Comparison of ENCODE assay signal across 1 cellular context in genomic region chr6:3455490-3456394, GRCh38.
TF ChIP-seq lines count a peak whose summit lies in the region.

No MANE protein-coding gene starts in this region.

TF ChIP-seq in WTC11, 78 proteins besides CTCF, POLR2A, EP300 and RAD21 (continued from another document):
- TF ChIP-seq SP1 (CRISPR knock-in tag; conservative IDR thresholded peaks at IDR 0.05) (0 out of 2 replicates have a peak, but pooled peaks have one; percentile 17), ZNF671 (CRISPR knock-in tag; IDR thresholded peaks at IDR 0.05) (no peak), CREM (CRISPR knock-in tag; IDR thresholded peaks at IDR 0.05) (no peak), ZSCAN18 (CRISPR knock-in tag; IDR thresholded peaks at IDR 0.05) (no peak), IRF2 (CRISPR knock-in tag; IDR thresholded peaks at IDR 0.05; ENCODE audit: borderline replicate concordance, low read depth) (no peak)
